In the genomic region with DNA sequence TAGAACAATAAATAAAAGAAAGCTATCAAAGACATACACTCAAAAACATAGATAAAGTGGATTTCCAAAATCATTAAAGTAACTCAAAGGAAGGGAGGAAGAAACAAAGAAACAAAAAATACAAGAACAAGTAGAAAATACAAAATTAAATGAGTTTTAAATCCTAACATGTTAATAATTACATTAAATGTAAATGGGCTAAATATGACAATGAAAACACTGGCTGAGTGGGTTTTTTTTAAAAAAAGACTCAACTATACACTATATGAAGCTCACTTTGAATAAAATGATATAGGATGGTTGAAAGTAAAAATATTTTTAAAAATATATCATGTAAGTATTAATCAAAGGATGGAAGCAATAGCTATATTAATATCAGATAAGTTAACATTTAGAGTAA, we compare ENCODE assay signal across 27 cellular contexts.
"Had no signal": no experiment of that assay in that cellular context is flagged by ENCODE, and none has a peak within 500 bp of the region (broad histone marks: within the 10 kb centered on the region; RNA-seq: fewer than 3 reads in every experiment).

No MANE protein-coding gene starts in this region.

- H3K4me3 ChIP-seq: stomach, suprapubic skin, testis, thoracic aorta, thyroid gland, tibial artery, tibial nerve, transverse colon, upper lobe of left lung, upper lobe of right lung, uterus, vagina had no signal

- H3K36me3 ChIP-seq: stomach, suprapubic skin, thoracic aorta, thyroid gland, tibial artery, tibial nerve, transverse colon, upper lobe of left lung, upper lobe of right lung, uterus, vagina had no signal

- ATAC-seq: stimulated activated effector memory CD8-positive, alpha-beta T cell treated with anti-CD3 and anti-CD28 coated beads, Interleukin-12 subunit alpha, Interleukin-12 subunit beta, amount 100 ng/mL, for 72 hours; stimulated activated memory B cell treated with anti-CD40 and anti-IgM and Interleukin-4, amounts not matched to agents 10 μg/mL and 1 μg/mL and 100 μg/mL, for 72 hours; stimulated activated naive B cell treated with anti-CD40 and anti-IgM and Interleukin-4, amounts not matched to agents 10 μg/mL and 1 μg/mL and 100 μg/mL, for 72 hours; stimulated activated naive CD8-positive, alpha-beta T cell treated with anti-CD3 and anti-CD28 coated beads, Interleukin-15, amount 100 ng/mL, for 72 hours; stimulated activated naive CD8-positive, alpha-beta T cell treated with anti-CD3 and anti-CD28 coated beads, Interleukin-15, Interleukin-2, amounts not matched to agents 100 U/mL and 50 U/mL, for 24 hours; upper lobe of right lung had no signal

- FAIRE-seq: urothelium cell line had no signal

- H3K27me3 ChIP-seq: stomach, suprapubic skin, testis, thyroid gland, tibial artery, tibial nerve, transverse colon, upper lobe of left lung, upper lobe of right lung, uterus, vagina had no signal

- H3K27ac ChIP-seq: stomach, suprapubic skin, testis, thoracic aorta, thyroid gland, tibial artery, tibial nerve, transverse colon, upper lobe of left lung, upper lobe of right lung, uterus, vagina had no signal

- H3K4me1 ChIP-seq: stomach, suprapubic skin, testis, thyroid gland, tibial artery, tibial nerve, transverse colon, upper lobe of left lung, upper lobe of right lung, uterus, vagina had no signal

- DNase-seq: stimulated activated CD4-positive, alpha-beta T cell treated with anti-CD3 and anti-CD28 coated beads, Interleukin-2, amount 100 ng/mL, for 48 hours; stimulated activated CD4-positive, alpha-beta T cell treated with anti-CD3 and anti-CD28 coated beads, Interleukin-4, amount 100 ng/mL, for 1 hour; stimulated activated CD4-positive, alpha-beta T cell treated with anti-CD3 and anti-CD28 coated beads, Interleukin-4, amount 100 ng/mL, for 24 hours; stimulated activated CD4-positive, alpha-beta T cell treated with anti-CD3 and anti-CD28 coated beads, Interleukin-4, amount 100 ng/mL, for 4 hours; stimulated activated CD8-positive, alpha-beta memory T cell treated with anti-CD3 and anti-CD28 coated beads, Interleukin-4, amount 100 ng/mL, for 48 hours; stimulated activated naive B cell treated with anti-CD40 and anti-IgM and Interleukin-4, amounts not matched to agents 10 μg/mL and 1 μg/mL and 100 μg/mL, for 72 hours; stimulated activated naive CD4-positive, alpha-beta T cell; stimulated activated naive CD4-positive, alpha-beta T cell treated with Interleukin-2 at 50 U/mL for 16 hours; stimulated activated naive CD8-positive, alpha-beta T cell treated with anti-CD3 and anti-CD28 coated beads, Interleukin-15, amount 100 ng/mL, for 72 hours; stimulated activated naive CD8-positive, alpha-beta T cell treated with anti-CD3 and anti-CD28 coated beads, Interleukin-15, Interleukin-2, amounts not matched to agents 100 U/mL and 50 U/mL, for 24 hours; stomach; substantia nigra; testis; thyroid gland; tibial artery; transverse colon; trophoblast cell; upper lobe of left lung; upper lobe of right lung; uterus had no signal

- H3K9me3 ChIP-seq: testis, thoracic aorta, upper lobe of right lung, uterus, vagina had no signal
